ENCODE assay signal across 11 cellular contexts in the genomic region with DNA sequence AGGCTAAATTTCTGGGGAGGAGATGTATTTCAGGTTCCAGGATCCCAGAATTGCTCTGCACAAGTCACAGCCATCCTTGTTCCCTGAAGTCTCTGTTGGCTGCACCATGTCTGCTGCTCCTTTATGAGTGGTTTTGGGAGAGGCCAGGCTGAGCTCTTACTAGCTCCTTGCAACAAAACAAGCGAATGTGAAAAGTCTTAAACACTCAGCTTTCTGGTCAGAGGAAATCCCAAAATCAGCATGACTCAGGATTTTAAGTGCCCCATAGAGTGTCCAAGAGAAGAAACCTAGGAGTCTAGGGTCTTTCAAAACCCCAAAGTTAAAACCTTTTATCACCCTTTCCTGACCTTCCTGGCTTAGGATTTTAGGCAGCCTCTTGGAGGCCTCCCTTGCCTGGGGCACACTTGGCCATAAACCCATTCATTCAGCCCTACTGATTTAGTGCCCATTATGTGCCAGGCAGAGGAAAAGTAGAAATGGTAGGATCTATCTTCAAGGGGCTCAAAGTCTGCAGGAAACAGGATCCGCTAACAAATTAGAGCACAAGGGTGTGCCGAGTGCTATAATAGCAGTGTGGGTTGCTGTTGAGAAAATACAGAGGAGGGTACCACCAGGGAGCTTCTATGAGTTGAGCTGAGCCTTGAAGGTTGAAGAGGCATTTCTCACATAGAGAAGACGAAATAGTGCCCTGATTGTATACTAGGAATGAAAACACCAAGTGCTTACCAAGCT. TPM values are rescaled to one million over a fixed set of nuclear protein-coding genes. Genes with fewer than 3 reads are reported as not detected.
DNase-seq lines count a peak whose midpoint lies in the region; ATAC-seq, FAIRE-seq and TF ChIP-seq lines count a peak whose summit lies in the region.
"Had no signal": no experiment of that assay in that cellular context is flagged by ENCODE, and none has a peak within 500 bp of the region (broad histone marks: within the 10 kb centered on the region; RNA-seq: fewer than 3 reads in every experiment).

No MANE protein-coding gene starts in this region.

- peaks cover 19% of the 10 kb centered on the region for H3K27me3 Mint-ChIP-seq in WTC11 (ENCODE audit: low read depth)

- H3K27ac Mint-ChIP-seq in WTC11, result peak overlapping the region; percentile 71; the same call in 1 of the 2 replicates

- POLR2A ChIA-PET in WTC11 (lab: Charles Lee), result interaction anchor here (0.7 kb wide), 1 partner anchor 21 kb away, joined by 3 read pairs; no protein-coding TSS in a partner anchor

- H3K79me2 ChIP-seq in ACC112 (ENCODE audit: control insufficient read depth, insufficient read depth, low read length, unreplicated experiment), result no peaks in the 10 kb centered on the region

- no peak for ATAC-seq in WTC11
- ATAC-seq in GM18873 (IDR thresholded peaks at IDR 0.05; ENCODE audit: low FRiP score, unreplicated experiment), result no peak
- ATAC-seq in GM21367 (IDR thresholded peaks at IDR 0.05; ENCODE audit: unreplicated experiment), result no peak
- ATAC-seq in GM21825 (IDR thresholded peaks at IDR 0.05; ENCODE audit: unreplicated experiment), result no peak

- TF ChIP-seq CTCF in WTC11 (IDR thresholded peaks at IDR 0.05) (no peak), fibroblast of the aortic adventitia (IDR thresholded peaks at IDR 0.05; ENCODE audit: insufficient read depth, low read length) (no peak)

- peak overlapping the region; percentile 81 for H3K4me3 Mint-ChIP-seq in WTC11

- CTCF ChIA-PET in WTC11 (lab: Charles Lee), result interaction anchor here (0.7 to 2.2 kb wide), 3 partner anchors 27 to 316 kb away, joined by 4 to 8 read pairs (median 5); no protein-coding TSS in a partner anchor

- peaks cover 29% of the 10 kb centered on the region for H3K4me1 ChIP-seq in ACC112 (ENCODE audit: control insufficient read depth, insufficient read depth, low read length, unreplicated experiment)

- DNase-seq in EL, result peak; percentile 20
- DNase-seq in WTC11 (ENCODE audit: low spot score), result no peak
- peak; percentile 79 for DNase-seq in fibroblast of the aortic adventitia (ENCODE audit: low read depth)
- no peak for DNase-seq in HTR-8/SVneo (ENCODE audit: insufficient read length, low spot score)
- DNase-seq: cortex of kidney, NCI-H1105 had no signal

- peak overlapping the region; percentile 24; the same call in 1 of the 2 replicates for H3K27ac ChIP-seq in ACC112 (ENCODE audit: low read depth, low read length)

- H3K9me3 Mint-ChIP-seq in WTC11, result no peaks in the 10 kb centered on the region

- H3K4me3 ChIP-seq in ACC112 (ENCODE audit: low read depth, low read length) (peak overlapping the region; percentile 85), fibroblast of the aortic adventitia (ENCODE audit: low read depth, low read length) (no peak overlapping the region)

- no peaks in the 10 kb centered on the region for H3K27me3 ChIP-seq in ACC112 (ENCODE audit: insufficient read depth, low read length)

- H3K36me3 ChIP-seq in ACC112 (ENCODE audit: insufficient read depth, low read length), result no peaks in the 10 kb centered on the region

- no peak for FAIRE-seq in HTR-8/SVneo (lab: Jason Lieb, UNC)
- FAIRE-seq: keratinocyte had no signal

- H3K4me1 Mint-ChIP-seq in WTC11, result peaks cover 33% of the 10 kb centered on the region

- no peaks in the 10 kb centered on the region for H3K36me3 Mint-ChIP-seq in WTC11

- H2AFZ ChIP-seq in ACC112 (ENCODE audit: low read length, unreplicated experiment), result no peak overlapping the region

TF ChIP-seq in WTC11, 78 proteins besides CTCF, POLR2A, EP300 and RAD21 (continues in another document):
- TF ChIP-seq ESRRA (CRISPR knock-in tag; IDR thresholded peaks at IDR 0.05; ENCODE audit: borderline replicate concordance) (no peak), ZNF219 (CRISPR knock-in tag; IDR thresholded peaks at IDR 0.05; ENCODE audit: borderline replicate concordance) (no peak), ATF1 (CRISPR knock-in tag; IDR thresholded peaks at IDR 0.05) (no peak), ELF4 (CRISPR knock-in tag; IDR thresholded peaks at IDR 0.05; ENCODE audit: low read depth) (no peak), TEAD4 (CRISPR knock-in tag; IDR thresholded peaks at IDR 0.05) (no peak), ZNF263 (CRISPR knock-in tag; IDR thresholded peaks at IDR 0.05; ENCODE audit: low read depth) (no peak), NR1H2 (CRISPR knock-in tag; IDR thresholded peaks at IDR 0.05) (no peak), SOX15 (CRISPR knock-in tag; IDR thresholded peaks at IDR 0.05) (no peak), ZNF416 (CRISPR knock-in tag; IDR thresholded peaks at IDR 0.05) (no peak), ZNF138 (CRISPR knock-in tag; conservative IDR thresholded peaks at IDR 0.05) (no peak), TEAD1 (CRISPR knock-in tag; IDR thresholded peaks at IDR 0.05) (no peak)
- TF ChIP-seq, protein P1, sequence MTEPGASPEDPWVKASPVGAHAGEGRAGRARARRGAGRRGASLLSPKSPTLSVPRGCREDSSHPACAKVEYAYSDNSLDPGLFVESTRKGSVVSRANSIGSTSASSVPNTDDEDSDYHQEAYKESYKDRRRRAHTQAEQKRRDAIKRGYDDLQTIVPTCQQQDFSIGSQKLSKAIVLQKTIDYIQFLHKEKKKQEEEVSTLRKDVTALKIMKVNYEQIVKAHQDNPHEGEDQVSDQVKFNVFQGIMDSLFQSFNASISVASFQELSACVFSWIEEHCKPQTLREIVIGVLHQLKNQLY (CRISPR knock-in tag; IDR thresholded peaks at IDR 0.05), result no peak
- TF ChIP-seq, protein P2, sequence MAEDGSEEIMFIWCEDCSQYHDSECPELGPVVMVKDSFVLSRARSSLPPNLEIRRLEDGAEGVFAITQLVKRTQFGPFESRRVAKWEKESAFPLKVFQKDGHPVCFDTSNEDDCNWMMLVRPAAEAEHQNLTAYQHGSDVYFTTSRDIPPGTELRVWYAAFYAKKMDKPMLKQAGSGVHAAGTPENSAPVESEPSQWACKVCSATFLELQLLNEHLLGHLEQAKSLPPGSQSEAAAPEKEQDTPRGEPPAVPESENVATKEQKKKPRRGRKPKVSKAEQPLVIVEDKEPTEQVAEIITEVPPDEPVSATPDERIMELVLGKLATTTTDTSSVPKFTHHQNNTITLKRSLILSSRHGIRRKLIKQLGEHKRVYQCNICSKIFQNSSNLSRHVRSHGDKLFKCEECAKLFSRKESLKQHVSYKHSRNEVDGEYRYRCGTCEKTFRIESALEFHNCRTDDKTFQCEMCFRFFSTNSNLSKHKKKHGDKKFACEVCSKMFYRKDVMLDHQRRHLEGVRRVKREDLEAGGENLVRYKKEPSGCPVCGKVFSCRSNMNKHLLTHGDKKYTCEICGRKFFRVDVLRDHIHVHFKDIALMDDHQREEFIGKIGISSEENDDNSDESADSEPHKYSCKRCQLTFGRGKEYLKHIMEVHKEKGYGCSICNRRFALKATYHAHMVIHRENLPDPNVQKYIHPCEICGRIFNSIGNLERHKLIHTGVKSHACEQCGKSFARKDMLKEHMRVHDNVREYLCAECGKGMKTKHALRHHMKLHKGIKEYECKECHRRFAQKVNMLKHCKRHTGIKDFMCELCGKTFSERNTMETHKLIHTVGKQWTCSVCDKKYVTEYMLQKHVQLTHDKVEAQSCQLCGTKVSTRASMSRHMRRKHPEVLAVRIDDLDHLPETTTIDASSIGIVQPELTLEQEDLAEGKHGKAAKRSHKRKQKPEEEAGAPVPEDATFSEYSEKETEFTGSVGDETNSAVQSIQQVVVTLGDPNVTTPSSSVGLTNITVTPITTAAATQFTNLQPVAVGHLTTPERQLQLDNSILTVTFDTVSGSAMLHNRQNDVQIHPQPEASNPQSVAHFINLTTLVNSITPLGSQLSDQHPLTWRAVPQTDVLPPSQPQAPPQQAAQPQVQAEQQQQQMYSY (CRISPR knock-in tag; IDR thresholded peaks at IDR 0.05), result no peak
- TF ChIP-seq, protein P3, sequence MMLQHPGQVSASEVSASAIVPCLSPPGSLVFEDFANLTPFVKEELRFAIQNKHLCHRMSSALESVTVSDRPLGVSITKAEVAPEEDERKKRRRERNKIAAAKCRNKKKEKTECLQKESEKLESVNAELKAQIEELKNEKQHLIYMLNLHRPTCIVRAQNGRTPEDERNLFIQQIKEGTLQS (CRISPR knock-in tag; conservative IDR thresholded peaks at IDR 0.05), result no peak
- TF ChIP-seq, protein P4, sequence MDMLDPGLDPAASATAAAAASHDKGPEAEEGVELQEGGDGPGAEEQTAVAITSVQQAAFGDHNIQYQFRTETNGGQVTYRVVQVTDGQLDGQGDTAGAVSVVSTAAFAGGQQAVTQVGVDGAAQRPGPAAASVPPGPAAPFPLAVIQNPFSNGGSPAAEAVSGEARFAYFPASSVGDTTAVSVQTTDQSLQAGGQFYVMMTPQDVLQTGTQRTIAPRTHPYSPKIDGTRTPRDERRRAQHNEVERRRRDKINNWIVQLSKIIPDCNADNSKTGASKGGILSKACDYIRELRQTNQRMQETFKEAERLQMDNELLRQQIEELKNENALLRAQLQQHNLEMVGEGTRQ (CRISPR knock-in tag; IDR thresholded peaks at IDR 0.05), result no peak

RNA-seq across cellular contexts. Expression of gene SOST, which starts 36.9 kb away (rescaled TPM):
- total RNA-seq in WTC11 (2021) (0.07 to 0.25 TPM in 2 of 3 replicates, not detected in the other), fibroblast of the aortic adventitia (ENCODE audit: low replicate concordance) (0.09 TPM in 1 of 2 replicates, not detected in the other)

RNA-seq across cellular contexts. Expression of gene DUSP3, which starts 57.1 kb away (rescaled TPM):
- total RNA-seq in WTC11 (2021) (28.4 to 31.5 TPM (median 30.0 TPM) in 3 replicates), fibroblast of the aortic adventitia (ENCODE audit: low replicate concordance) (29.9 and 37.5 TPM in 2 replicates)

RNA-seq across cellular contexts. Expression of gene CFAP97D1, which starts 58.5 kb away (rescaled TPM):
- total RNA-seq in WTC11 (2021) (0.09 to 0.14 TPM (median 0.13 TPM) in 3 replicates), fibroblast of the aortic adventitia (ENCODE audit: low replicate concordance) (not detected in 2 replicates)

RNA-seq across cellular contexts. Expression of gene MEOX1, which starts 60.0 kb away (rescaled TPM):
- total RNA-seq in WTC11 (2021), result 0.16 TPM in 1 of 3 replicates, not detected in the others
- total RNA-seq in fibroblast of the aortic adventitia (ENCODE audit: low replicate concordance), result not detected in 2 replicates

Comparison
In these comparisons a context has a peak if more than half of its experiments do, and no peak if none do; other contexts are left out.
1. DNase-seq: peak in EL (single experiment) and fibroblast of the aortic adventitia (single experiment); none in WTC11 (single experiment) and HTR-8/SVneo (single experiment).